ENCODE assay signal across 1 cellular context in the genomic region with DNA sequence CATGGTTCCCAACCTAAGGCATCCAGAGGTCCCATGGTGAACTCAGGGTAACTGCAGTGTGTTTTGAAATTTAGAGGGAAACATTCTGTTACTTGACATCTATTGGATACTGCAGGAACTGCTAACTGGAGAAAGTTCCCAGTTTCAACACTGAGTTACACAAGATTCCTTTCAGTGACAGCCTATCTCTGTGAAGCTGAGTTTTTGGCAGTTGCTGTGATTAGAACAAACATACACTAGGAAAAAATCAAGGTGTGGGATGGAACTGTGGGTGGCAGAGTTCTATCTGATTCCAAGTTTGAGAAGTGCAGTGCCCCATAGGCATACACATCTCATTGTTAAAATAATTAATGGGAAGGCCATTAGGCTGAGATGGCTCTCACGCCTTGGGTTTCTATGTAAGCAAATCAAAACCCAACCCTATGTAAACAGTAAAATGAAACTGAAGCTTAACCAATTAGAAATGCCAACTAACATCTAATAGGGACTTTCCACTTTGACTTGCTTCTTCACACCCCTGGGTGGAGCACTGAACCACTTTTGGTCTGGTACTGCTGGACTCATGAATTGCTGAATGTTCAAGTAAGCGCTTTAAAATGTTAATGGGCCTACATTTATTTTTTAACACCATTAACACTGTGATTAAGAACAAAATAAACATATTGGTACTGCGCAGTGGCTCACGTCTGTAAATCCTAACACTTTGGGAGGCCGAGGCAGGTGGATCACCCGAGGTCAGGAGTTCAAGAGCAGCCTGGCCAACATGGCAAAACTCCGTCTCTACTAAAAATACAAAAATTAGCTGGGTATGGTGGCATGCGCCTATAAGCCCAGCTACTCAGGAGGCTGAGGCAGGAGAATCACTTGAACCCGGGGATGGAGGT.
TF ChIP-seq lines count a peak whose summit lies in the region.

No MANE protein-coding gene starts in this region.

TF ChIP-seq in SK-N-SH, 30 proteins besides CTCF, POLR2A, EP300 and RAD21:
- TF ChIP-seq USF2 (IDR thresholded peaks at IDR 0.05; ENCODE audit: borderline replicate concordance, low read depth, low read length) (no peak), POLR2AphosphoS5 (IDR thresholded peaks at IDR 0.05; ENCODE audit: low read depth, low read length) (no peak), RXRA (IDR thresholded peaks at IDR 0.05; ENCODE audit: borderline replicate concordance, low read depth) (no peak), FOSL2 (IDR thresholded peaks at IDR 0.05; ENCODE audit: borderline replicate concordance, low read depth) (no peak), GABPA (IDR thresholded peaks at IDR 0.05; ENCODE audit: low read depth) (no peak), REST (IDR thresholded peaks at IDR 0.05; ENCODE audit: low read depth, low read length) (no peak), RCOR1 (IDR thresholded peaks at IDR 0.05; ENCODE audit: low read length) (no peak)
- TF ChIP-seq, protein P1, sequence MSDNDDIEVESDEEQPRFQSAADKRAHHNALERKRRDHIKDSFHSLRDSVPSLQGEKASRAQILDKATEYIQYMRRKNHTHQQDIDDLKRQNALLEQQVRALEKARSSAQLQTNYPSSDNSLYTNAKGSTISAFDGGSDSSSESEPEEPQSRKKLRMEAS (IDR thresholded peaks at IDR 0.05; ENCODE audit: low read depth): no peak
- TF ChIP-seq, protein P2, sequence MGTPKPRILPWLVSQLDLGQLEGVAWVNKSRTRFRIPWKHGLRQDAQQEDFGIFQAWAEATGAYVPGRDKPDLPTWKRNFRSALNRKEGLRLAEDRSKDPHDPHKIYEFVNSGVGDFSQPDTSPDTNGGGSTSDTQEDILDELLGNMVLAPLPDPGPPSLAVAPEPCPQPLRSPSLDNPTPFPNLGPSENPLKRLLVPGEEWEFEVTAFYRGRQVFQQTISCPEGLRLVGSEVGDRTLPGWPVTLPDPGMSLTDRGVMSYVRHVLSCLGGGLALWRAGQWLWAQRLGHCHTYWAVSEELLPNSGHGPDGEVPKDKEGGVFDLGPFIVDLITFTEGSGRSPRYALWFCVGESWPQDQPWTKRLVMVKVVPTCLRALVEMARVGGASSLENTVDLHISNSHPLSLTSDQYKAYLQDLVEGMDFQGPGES (IDR thresholded peaks at IDR 0.05; ENCODE audit: low read depth, low read length): no peak
